In genomic region chr3:12400795-12401194, GRCh38 we compare ENCODE assay signal across 11 cellular contexts.
DNase-seq lines count a peak whose midpoint lies in the region; ATAC-seq and TF ChIP-seq lines count a peak whose summit lies in the region.
"Had no signal": no experiment of that assay in that cellular context is flagged by ENCODE, and none has a peak within 500 bp of the region (broad histone marks: within the 10 kb centered on the region; RNA-seq: fewer than 3 reads in every experiment).

No MANE protein-coding gene starts in this region.

- no peak overlapping the region for H3K4me3 Mint-ChIP-seq in activated CD4-positive, alpha-beta memory T cell treated with anti-CD3 and anti-CD28 coated beads, Interleukin-2, amount 10 ng/mL, durations not matched to agents 7 days and 5 days
- H3K4me3 Mint-ChIP-seq: dendritic cell treated with granulocyte-macrophage colony-stimulating factor and Interleukin-4, amounts not matched to agents 40 ng/mL and 50 ng/mL, for 4 days; immature natural killer cell had no signal

- TF ChIP-seq CTCF in NB4 (IDR thresholded peaks at IDR 0.05; ENCODE audit: low read depth, low read length) (no peak), left ventricle myocardium inferior (IDR thresholded peaks at IDR 0.05; ENCODE audit: borderline replicate concordance) (no peak)

- no peaks in the 10 kb centered on the region for H3K9me3 Mint-ChIP-seq in activated CD4-positive, alpha-beta memory T cell treated with anti-CD3 and anti-CD28 coated beads, Interleukin-2, amount 10 ng/mL, durations not matched to agents 7 days and 5 days
- H3K9me3 Mint-ChIP-seq: dendritic cell treated with granulocyte-macrophage colony-stimulating factor and Interleukin-4, amounts not matched to agents 40 ng/mL and 50 ng/mL, for 4 days; immature natural killer cell had no signal

- H3K27me3 ChIP-seq in left ventricle myocardium inferior (ENCODE audit: low read depth): no peaks in the 10 kb centered on the region
- H3K27me3 ChIP-seq: pancreas had no signal

- no peak overlapping the region for H3K27ac ChIP-seq in left ventricle myocardium inferior (replicated peaks)
- H3K27ac ChIP-seq: pancreas had no signal

- H3K4me1 ChIP-seq in left ventricle myocardium inferior: no peaks in the 10 kb centered on the region
- H3K4me1 ChIP-seq: pancreas had no signal

- no peak overlapping the region for H3K4me3 ChIP-seq in NB4 (ENCODE audit: low read depth, low read length)
- H3K4me3 ChIP-seq in left ventricle myocardium inferior: no peak overlapping the region
- H3K4me3 ChIP-seq: pancreas had no signal

- CTCF ChIA-PET in activated CD4-positive, alpha-beta memory T cell treated with anti-CD3 and anti-CD28 coated beads, Interleukin-2, amount 10 ng/mL, durations not matched to agents 7 days and 5 days (lab: Charles Lee): interaction anchor here (1.3 kb wide), 1 partner anchor 265 kb away, joined by 4 read pairs; no protein-coding TSS in a partner anchor

- no peaks in the 10 kb centered on the region for H3K9me3 ChIP-seq in left ventricle myocardium inferior (replicated peaks)
- H3K9me3 ChIP-seq: pancreas had no signal

- no peak for ATAC-seq in GM18909 (IDR thresholded peaks at IDR 0.05; ENCODE audit: poor library complexity, unreplicated experiment)

- no peak for TF ChIP-seq POLR2A in NB4 (IDR thresholded peaks at IDR 0.05; ENCODE audit: extremely low read depth, insufficient read length)

- H3K36me3 Mint-ChIP-seq in activated CD4-positive, alpha-beta memory T cell treated with anti-CD3 and anti-CD28 coated beads, Interleukin-2, amount 10 ng/mL, durations not matched to agents 7 days and 5 days (ENCODE audit: low read depth): no peaks in the 10 kb centered on the region
- H3K36me3 Mint-ChIP-seq: immature natural killer cell had no signal

- H3K36me3 ChIP-seq in left ventricle myocardium inferior: no peaks in the 10 kb centered on the region
- H3K36me3 ChIP-seq: pancreas had no signal

- POLR2A ChIA-PET in activated CD4-positive, alpha-beta memory T cell treated with anti-CD3 and anti-CD28 coated beads, Interleukin-2, amount 10 ng/mL, durations not matched to agents 7 days and 5 days (lab: Charles Lee): interaction anchor here (0.7 kb wide), 1 partner anchor 263 kb away, joined by 3 read pairs; no protein-coding TSS in a partner anchor

- H3K27ac Mint-ChIP-seq in activated CD4-positive, alpha-beta memory T cell treated with anti-CD3 and anti-CD28 coated beads, Interleukin-2, amount 10 ng/mL, durations not matched to agents 7 days and 5 days: no peak overlapping the region
- H3K27ac Mint-ChIP-seq: dendritic cell treated with granulocyte-macrophage colony-stimulating factor and Interleukin-4, amounts not matched to agents 40 ng/mL and 50 ng/mL, for 4 days; immature natural killer cell had no signal

- intact Hi-C loops in left ventricle myocardium inferior (cut with micrococcal nuclease): no loop called here

- DNase-seq in EH (ENCODE audit: low read depth) (peak; percentile 67), NB4 (ENCODE audit: low read depth) (peak; percentile 3), dedifferentiated amniotic fluid mesenchymal stem cell (ENCODE audit: extremely low spot score) (peak; percentile 67), pons (ENCODE audit: low spot score) (peak; percentile 49), left ventricle myocardium inferior (no peak), DMS79 (lab: John Stamatoyannopoulos, UW) (no peak)
- no peak for DNase-seq in activated CD4-positive, alpha-beta memory T cell treated with anti-CD3 and anti-CD28 coated beads, Interleukin-2, amount 10 ng/mL, durations not matched to agents 7 days and 5 days
- DNase-seq: immature natural killer cell, pancreas had no signal

- H3K4me1 Mint-ChIP-seq in activated CD4-positive, alpha-beta memory T cell treated with anti-CD3 and anti-CD28 coated beads, Interleukin-2, amount 10 ng/mL, durations not matched to agents 7 days and 5 days: peaks cover 9% of the 10 kb centered on the region
- H3K4me1 Mint-ChIP-seq: immature natural killer cell had no signal

- H3K27me3 Mint-ChIP-seq in activated CD4-positive, alpha-beta memory T cell treated with anti-CD3 and anti-CD28 coated beads, Interleukin-2, amount 10 ng/mL, durations not matched to agents 7 days and 5 days: peaks cover 12% of the 10 kb centered on the region
- H3K27me3 Mint-ChIP-seq: dendritic cell treated with granulocyte-macrophage colony-stimulating factor and Interleukin-4, amounts not matched to agents 40 ng/mL and 50 ng/mL, for 4 days had no signal

Comparison
In these comparisons a context has a peak if more than half of its experiments do, and no peak if none do; other contexts are left out.
1. DNase-seq: peak in EH (single experiment), NB4 (single experiment), dedifferentiated amniotic fluid mesenchymal stem cell (single experiment) and pons (single experiment); none in left ventricle myocardium inferior (single experiment), DMS79 (single experiment) and activated CD4-positive, alpha-beta memory T cell treated with anti-CD3 and anti-CD28 coated beads, Interleukin-2, amount 10 ng/mL, durations not matched to agents 7 days and 5 days (single experiment).